In the genomic region with DNA sequence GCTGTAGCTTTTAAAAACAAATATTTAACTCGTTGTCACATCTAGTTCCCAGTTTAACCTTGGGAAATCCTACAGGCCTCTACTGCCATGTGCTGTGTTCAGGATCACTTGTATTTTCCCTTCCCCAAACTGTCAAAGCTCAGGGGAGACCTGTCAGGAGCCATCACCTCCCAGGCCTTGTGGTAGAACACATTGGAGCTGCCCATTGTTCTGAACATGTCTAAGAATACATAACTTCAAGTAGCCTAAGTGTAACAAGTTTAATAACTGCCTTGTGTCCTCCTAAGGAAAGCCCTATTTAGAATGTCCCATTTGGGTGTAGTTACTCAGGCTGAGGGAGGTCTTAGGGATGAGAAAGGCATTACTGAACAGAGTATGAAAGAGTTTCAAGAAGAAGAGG, we compare ENCODE assay signal across 30 cellular contexts. TPM values are rescaled to one million over a fixed set of nuclear protein-coding genes. Genes with fewer than 3 reads are reported as not detected.
"Had no signal": no experiment of that assay in that cellular context is flagged by ENCODE, and none has a peak within 500 bp of the region (broad histone marks: within the 10 kb centered on the region; RNA-seq: fewer than 3 reads in every experiment).

No MANE protein-coding gene starts in this region.

- H3K36me3 ChIP-seq: adrenal gland, breast epithelium, colonic mucosa, esophagus muscularis mucosa, neural progenitor cell, upper lobe of right lung had no signal

- H3K9me3 Mint-ChIP-seq: activated T-helper 17 cell treated with anti-CD3 and anti-CD28 coated beads, Interleukin-2, amount 50 U/mL, for 72 hours; central memory CD8-positive, alpha-beta T cell; immature natural killer cell; naive thymus-derived CD4-positive, alpha-beta T cell; neural progenitor cell; stimulated activated naive B cell treated with anti-CD40 and anti-IgM and Interleukin-4, amounts not matched to agents 10 μg/mL and 1 μg/mL and 100 μg/mL, for 72 hours had no signal

- H3K27ac ChIP-seq: adrenal gland, breast epithelium, colonic mucosa, dorsolateral prefrontal cortex, esophagus muscularis mucosa, neural progenitor cell, upper lobe of right lung had no signal

- H3K4me3 Mint-ChIP-seq: activated CD8-positive, alpha-beta T cell treated with anti-CD3 and anti-CD28 coated beads, Interleukin-2, amount 10 ng/mL, durations not matched to agents 7 days and 5 days; activated naive CD8-positive, alpha-beta T cell; activated T-helper 17 cell treated with anti-CD3 and anti-CD28 coated beads, Interleukin-2, amount 50 U/mL, for 72 hours; central memory CD8-positive, alpha-beta T cell; immature natural killer cell; naive thymus-derived CD4-positive, alpha-beta T cell; neural progenitor cell; stimulated activated naive B cell treated with anti-CD40 and anti-IgM and Interleukin-4, amounts not matched to agents 10 μg/mL and 1 μg/mL and 100 μg/mL, for 72 hours had no signal

- ATAC-seq: activated CD8-positive, alpha-beta T cell treated with anti-CD3 and anti-CD28 coated beads, Interleukin-2, amount 10 ng/mL, durations not matched to agents 7 days and 5 days; activated T-helper 17 cell treated with anti-CD3 and anti-CD28 coated beads, Interleukin-2, amount 50 U/mL, for 72 hours; left lobe of liver; stimulated activated naive B cell treated with anti-CD40 and anti-IgM and Interleukin-4, amounts not matched to agents 10 μg/mL and 1 μg/mL and 100 μg/mL, for 72 hours had no signal

- H3K9me3 ChIP-seq: adrenal gland, breast epithelium, colonic mucosa, esophagus muscularis mucosa, upper lobe of right lung had no signal

- H3K4me1 ChIP-seq: breast epithelium, colonic mucosa, esophagus muscularis mucosa, neural progenitor cell, upper lobe of right lung had no signal

- H3K27me3 ChIP-seq: adrenal gland, breast epithelium, colonic mucosa, esophagus muscularis mucosa, hepatocyte, neural progenitor cell, upper lobe of right lung had no signal

- H3K27ac Mint-ChIP-seq: activated CD8-positive, alpha-beta T cell treated with anti-CD3 and anti-CD28 coated beads, Interleukin-2, amount 10 ng/mL, durations not matched to agents 7 days and 5 days; activated naive CD8-positive, alpha-beta T cell; activated T-helper 17 cell treated with anti-CD3 and anti-CD28 coated beads, Interleukin-2, amount 50 U/mL, for 72 hours; immature natural killer cell; naive thymus-derived CD4-positive, alpha-beta T cell; neural progenitor cell; progenitor cell of endocrine pancreas; stimulated activated naive B cell treated with anti-CD40 and anti-IgM and Interleukin-4, amounts not matched to agents 10 μg/mL and 1 μg/mL and 100 μg/mL, for 72 hours had no signal

- H3K4me1 Mint-ChIP-seq: activated T-helper 17 cell treated with anti-CD3 and anti-CD28 coated beads, Interleukin-2, amount 50 U/mL, for 72 hours; central memory CD8-positive, alpha-beta T cell; immature natural killer cell; neural progenitor cell; stimulated activated naive B cell treated with anti-CD40 and anti-IgM and Interleukin-4, amounts not matched to agents 10 μg/mL and 1 μg/mL and 100 μg/mL, for 72 hours had no signal

- DNase-seq: activated CD4-positive, alpha-beta T cell treated with anti-CD3 and anti-CD28 coated beads for 1 hour; activated CD4-positive, alpha-beta T cell treated with anti-CD3 and anti-CD28 coated beads, Interleukin-2, amount 50 U/mL, for 1 hour; activated CD8-positive, alpha-beta T cell treated with anti-CD3 and anti-CD28 coated beads, Interleukin-2, amount 10 ng/mL, durations not matched to agents 7 days and 5 days; activated naive CD4-positive, alpha-beta T cell; adrenal gland; colonic mucosa; dorsolateral prefrontal cortex; glutamatergic neuron; immature natural killer cell; naive thymus-derived CD4-positive, alpha-beta T cell; retina; stimulated activated CD4-positive, alpha-beta T cell treated with anti-CD3 and anti-CD28 coated beads, Interleukin-2, amount 100 ng/mL, for 48 hours; stimulated activated CD8-positive, alpha-beta memory T cell treated with anti-CD3 and anti-CD28 coated beads, Interleukin-4, amount 100 ng/mL, for 48 hours; stimulated activated naive B cell treated with anti-CD40 and anti-IgM and Interleukin-4, amounts not matched to agents 10 μg/mL and 1 μg/mL and 100 μg/mL, for 72 hours; upper lobe of right lung had no signal

- H3K4me3 ChIP-seq: adrenal gland, breast epithelium, colonic mucosa, dorsolateral prefrontal cortex, esophagus muscularis mucosa, hepatocyte, lung, neural progenitor cell, upper lobe of right lung had no signal

- H3K27me3 Mint-ChIP-seq: central memory CD8-positive, alpha-beta T cell; progenitor cell of endocrine pancreas had no signal

- H3K36me3 Mint-ChIP-seq: activated naive CD8-positive, alpha-beta T cell; immature natural killer cell; naive thymus-derived CD4-positive, alpha-beta T cell; neural progenitor cell; stimulated activated naive B cell treated with anti-CD40 and anti-IgM and Interleukin-4, amounts not matched to agents 10 μg/mL and 1 μg/mL and 100 μg/mL, for 72 hours had no signal

RNA-seq across cellular contexts. Expression of a gene that starts 52.0 kb away (rescaled TPM):
- total RNA-seq: activated CD8-positive, alpha-beta T cell treated with anti-CD3 and anti-CD28 coated beads, Interleukin-2, amount 10 ng/mL, durations not matched to agents 7 days and 5 days; astrocyte; breast epithelium; colonic mucosa; esophagus muscularis mucosa; frontal cortex; kidney epithelial cell; left lobe of liver; lung; osteoblast; progenitor cell of endocrine pancreas; T-helper 2 cell treated with Interferon-gamma antibody and Interleukin-4, amounts not matched to agents 100 ng/mL and 5 ng/mL, for 36 hours; upper lobe of right lung had no signal
- polyA plus RNA-seq: immature natural killer cell; lung; naive thymus-derived CD4-positive, alpha-beta T cell had no signal
